In the genomic region with DNA sequence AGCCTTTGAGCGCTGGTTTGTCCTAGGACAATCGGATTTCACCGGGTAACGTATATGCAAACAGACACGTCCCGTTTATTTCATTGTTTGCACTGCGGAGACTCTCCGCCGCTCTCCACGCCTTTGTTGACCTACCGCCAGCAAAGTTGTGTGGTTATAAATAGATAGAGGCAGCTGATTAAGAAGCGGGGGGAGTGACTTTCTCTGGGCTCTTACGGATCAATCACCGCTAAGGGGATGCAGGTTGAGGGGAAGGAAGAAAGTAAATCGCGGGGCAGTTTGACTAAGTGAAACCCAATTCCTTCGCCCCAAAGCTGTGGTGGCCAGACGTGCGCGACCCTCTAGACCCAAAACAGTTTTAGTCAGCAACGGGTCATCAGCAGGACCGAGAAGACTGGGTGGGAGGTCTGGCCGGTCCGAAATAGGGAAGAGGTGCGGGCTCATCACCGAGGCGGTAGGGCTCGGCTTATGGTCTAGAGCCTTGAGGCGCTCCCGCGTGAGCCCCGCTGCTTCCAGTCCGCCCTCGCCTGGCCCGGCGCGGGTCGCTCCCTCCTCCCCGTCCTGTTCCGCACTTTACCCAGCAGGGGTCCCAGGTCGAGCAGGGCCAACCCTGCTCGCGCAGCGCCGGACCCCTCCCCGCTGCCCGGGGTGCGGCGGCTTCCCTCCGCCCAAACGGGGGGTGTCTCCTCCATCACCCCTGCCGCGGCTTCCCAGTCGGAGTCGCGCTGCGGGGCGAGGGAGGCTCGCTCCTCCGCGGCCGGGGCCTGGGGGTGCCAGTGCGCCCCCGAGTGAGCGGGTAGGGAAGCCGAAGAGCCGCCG, we compare ENCODE assay signal across 1 cellular context.
TF ChIP-seq lines count a peak whose summit lies in the region.

No MANE protein-coding gene starts in this region.

TF ChIP-seq in K562, 482 proteins besides CTCF, POLR2A, EP300 and RAD21 (continued from another document):
- TF ChIP-seq, protein P1, sequence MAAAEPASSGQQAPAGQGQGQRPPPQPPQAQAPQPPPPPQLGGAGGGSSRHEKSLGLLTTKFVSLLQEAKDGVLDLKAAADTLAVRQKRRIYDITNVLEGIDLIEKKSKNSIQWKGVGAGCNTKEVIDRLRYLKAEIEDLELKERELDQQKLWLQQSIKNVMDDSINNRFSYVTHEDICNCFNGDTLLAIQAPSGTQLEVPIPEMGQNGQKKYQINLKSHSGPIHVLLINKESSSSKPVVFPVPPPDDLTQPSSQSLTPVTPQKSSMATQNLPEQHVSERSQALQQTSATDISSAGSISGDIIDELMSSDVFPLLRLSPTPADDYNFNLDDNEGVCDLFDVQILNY (CRISPR knock-in tag; IDR thresholded peaks at IDR 0.05) = no peak
- TF ChIP-seq, protein P2, sequence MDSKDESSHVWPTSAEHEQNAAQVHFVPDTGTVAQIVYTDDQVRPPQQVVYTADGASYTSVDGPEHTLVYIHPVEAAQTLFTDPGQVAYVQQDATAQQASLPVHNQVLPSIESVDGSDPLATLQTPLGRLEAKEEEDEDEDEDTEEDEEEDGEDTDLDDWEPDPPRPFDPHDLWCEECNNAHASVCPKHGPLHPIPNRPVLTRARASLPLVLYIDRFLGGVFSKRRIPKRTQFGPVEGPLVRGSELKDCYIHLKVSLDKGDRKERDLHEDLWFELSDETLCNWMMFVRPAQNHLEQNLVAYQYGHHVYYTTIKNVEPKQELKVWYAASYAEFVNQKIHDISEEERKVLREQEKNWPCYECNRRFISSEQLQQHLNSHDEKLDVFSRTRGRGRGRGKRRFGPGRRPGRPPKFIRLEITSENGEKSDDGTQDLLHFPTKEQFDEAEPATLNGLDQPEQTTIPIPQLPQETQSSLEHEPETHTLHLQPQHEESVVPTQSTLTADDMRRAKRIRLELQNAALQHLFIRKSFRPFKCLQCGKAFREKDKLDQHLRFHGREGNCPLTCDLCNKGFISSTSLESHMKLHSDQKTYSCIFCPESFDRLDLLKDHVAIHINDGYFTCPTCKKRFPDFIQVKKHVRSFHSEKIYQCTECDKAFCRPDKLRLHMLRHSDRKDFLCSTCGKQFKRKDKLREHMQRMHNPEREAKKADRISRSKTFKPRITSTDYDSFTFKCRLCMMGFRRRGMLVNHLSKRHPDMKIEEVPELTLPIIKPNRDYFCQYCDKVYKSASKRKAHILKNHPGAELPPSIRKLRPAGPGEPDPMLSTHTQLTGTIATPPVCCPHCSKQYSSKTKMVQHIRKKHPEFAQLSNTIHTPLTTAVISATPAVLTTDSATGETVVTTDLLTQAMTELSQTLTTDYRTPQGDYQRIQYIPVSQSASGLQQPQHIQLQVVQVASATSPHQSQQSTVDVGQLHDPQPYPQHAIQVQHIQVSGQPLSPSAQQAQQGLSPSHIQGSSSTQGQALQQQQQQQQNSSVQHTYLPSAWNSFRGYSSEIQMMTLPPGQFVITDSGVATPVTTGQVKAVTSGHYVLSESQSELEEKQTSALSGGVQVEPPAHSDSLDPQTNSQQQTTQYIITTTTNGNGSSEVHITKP (IDR thresholded peaks at IDR 0.05; ENCODE audit: partially characterized antibody) = no peak
- TF ChIP-seq RFX5 (IDR thresholded peaks at IDR 0.05; ENCODE audit: low read depth, low read length) (no peak), SAFB (IDR thresholded peaks at IDR 0.05; ENCODE audit: borderline replicate concordance, low read depth, low read length) (no peak)
